ENCODE assay signal across 8 cellular contexts in genomic region chr19:57613941-57614743, GRCh38. TPM values are rescaled to one million over a fixed set of nuclear protein-coding genes. Genes with fewer than 3 reads are reported as not detected.
A peak's percentile ranks its signal among the peaks of the same experiment; 100 is the strongest.
DNase-seq lines count a peak whose midpoint lies in the region; ATAC-seq and TF ChIP-seq lines count a peak whose summit lies in the region.

ZNF134 (plus strand) TSS chr19:57614242; CDS start chr19:57619469, 5,227 bp downstream.

- peak within 1 kb of the TSS; percentile 23; the same call in 1 of the 2 replicates for H3K9ac ChIP-seq in MM.1S (ENCODE audit: low read length)
- peak within 1 kb of the TSS; percentile 98 for H3K9ac ChIP-seq in neuronal stem cell (ENCODE audit: low read depth, low read length, poor library complexity)
- H3K9ac ChIP-seq in subcutaneous abdominal adipose tissue (ENCODE audit: low read length in 5 of 5) = peak within 1 kb of the TSS; percentile 23 to 91 (median 87)

- peak within 1 kb of the TSS; percentile 98 for H3K18ac ChIP-seq in neuronal stem cell (ENCODE audit: low read length)

- WGBS in gastroesophageal sphincter (ENCODE audit: low coverage in 1 of 2), 2 donors = 7 to 17% methylated on average over 6 to 12 of the region's 64 CpGs
- no CpG with 5 or more reads among the region's 64 CpGs for WGBS in neuronal stem cell (ENCODE audit: extremely low coverage in 2 of 2, insufficient read length in 2 of 2, insufficient replicate concordance in 1 of 2), 2 donors

- DNase-seq in EL (peak; percentile 90), GOT3 (lab: John Stamatoyannopoulos, UW) (peak; percentile 58), MM.1S (peak; percentile 88), SJSA1 (ENCODE audit: low read depth in 1 of 2, low spot score in 2 of 2) (peak; percentile 72 to 91), neuronal stem cell (ENCODE audit: low spot score) (peak; percentile 77)
- peak; percentile 69 to 85 (median 76) for DNase-seq in activated naive CD4-positive, alpha-beta T cell (lab: John Stamatoyannopoulos, UW)

- H2AFZ ChIP-seq in MM.1S (ENCODE audit: low read length) (peak within 1 kb of the TSS; percentile 91), neuronal stem cell (ENCODE audit: low read length) (peak within 1 kb of the TSS; percentile 80)

- H2AK5ac ChIP-seq in neuronal stem cell (ENCODE audit: low read depth, low read length) = peak within 1 kb of the TSS; percentile 88

- peaks cover 29% of the 10 kb centered on the region for H3K79me1 ChIP-seq in neuronal stem cell (ENCODE audit: low read depth, low read length)

- H3K36me3 ChIP-seq in MM.1S (replicated peaks; ENCODE audit: insufficient read depth, low read length) (no peaks in the 10 kb centered on the region), SJSA1 (peaks cover 49% of the 10 kb centered on the region), gastroesophageal sphincter (peaks cover 6 to 41% of the 10 kb centered on the region in 2 donors), neuronal stem cell (replicated peaks in 1 of 2; ENCODE audit: control insufficient read depth in 2 of 2, insufficient read depth in 2 of 2, low read length in 2 of 2) (peaks cover 41 to 42% of the 10 kb centered on the region in 2 donors), subcutaneous abdominal adipose tissue (ENCODE audit: control insufficient read depth in 5 of 5, insufficient read depth in 5 of 5, low read length in 5 of 5) (peaks cover 5 to 36% (median 33%) of the 10 kb centered on the region in 5 donors)

- no peaks in the 10 kb centered on the region for H3F3A ChIP-seq in MM.1S (ENCODE audit: insufficient read depth, low read length)

- H4K91ac ChIP-seq in neuronal stem cell (ENCODE audit: low read depth, low read length, poor library complexity) = peak within 1 kb of the TSS; percentile 73

- H3K9me3 ChIP-seq in MM.1S (replicated peaks; ENCODE audit: insufficient read depth, low read length) (peaks cover 8% of the 10 kb centered on the region), SJSA1 (replicated peaks) (peaks cover 38% of the 10 kb centered on the region), gastroesophageal sphincter (peaks cover 0 to 71% (median 16%) of the 10 kb centered on the region in 3 donors), neuronal stem cell (replicated peaks in 1 of 2; ENCODE audit: control insufficient read depth in 2 of 2, insufficient read depth in 1 of 2, low read depth in 1 of 2, low read length in 2 of 2) (peaks cover 43 to 45% of the 10 kb centered on the region in 2 donors), subcutaneous abdominal adipose tissue (ENCODE audit: control insufficient read depth in 5 of 5, low read length in 5 of 5) (peaks cover 36 to 59% (median 44%) of the 10 kb centered on the region in 5 donors)

- H2BK15ac ChIP-seq in neuronal stem cell (ENCODE audit: low read length) = no peak within 1 kb of the TSS

- H3K27me3 ChIP-seq in MM.1S (replicated peaks; ENCODE audit: insufficient read depth, low read length) (no peaks in the 10 kb centered on the region), SJSA1 (replicated peaks) (no peaks in the 10 kb centered on the region), gastroesophageal sphincter (no peaks in the 10 kb centered on the region), neuronal stem cell (ENCODE audit: control insufficient read depth in 3 of 3, insufficient read depth in 3 of 3, low read depth in 1 of 3, low read length in 3 of 3) (no peaks in the 10 kb centered on the region), subcutaneous abdominal adipose tissue (ENCODE audit: control insufficient read depth in 5 of 5, insufficient read depth in 4 of 5, low read length in 5 of 5) (no peaks in the 10 kb centered on the region)

- no peaks in the 10 kb centered on the region for H3K9me2 ChIP-seq in MM.1S (replicated peaks; ENCODE audit: insufficient read depth, low read length)

- no peaks in the 10 kb centered on the region for H4K20me1 ChIP-seq in MM.1S (ENCODE audit: insufficient read depth, low read length)

- peak within 1 kb of the TSS; percentile 85 for H3K4ac ChIP-seq in neuronal stem cell (ENCODE audit: low read length)

- H3K14ac ChIP-seq in neuronal stem cell (ENCODE audit: low read length) = peak within 1 kb of the TSS; percentile 95

- TF ChIP-seq CTCF in MM.1S (IDR thresholded peaks at IDR 0.05; ENCODE audit: low read length) (no peak), gastroesophageal sphincter (IDR thresholded peaks at IDR 0.05) (peak in 1 of 4 experiments; percentile 46)

- H3K79me2 ChIP-seq in MM.1S (ENCODE audit: low read length) = no peaks in the 10 kb centered on the region

- H4K8ac ChIP-seq in neuronal stem cell (ENCODE audit: low read depth, low read length) = no peak within 1 kb of the TSS

- no peak within 1 kb of the TSS for H3K27ac ChIP-seq in MM.1S (ENCODE audit: low read length)
- H3K27ac ChIP-seq in SJSA1 = peak within 1 kb of the TSS; percentile 19
- H3K27ac ChIP-seq in gastroesophageal sphincter = peak within 1 kb of the TSS in 3 of 4 donors; percentile 76 to 80 (median 79)
- H3K27ac ChIP-seq in neuronal stem cell (replicated peaks; ENCODE audit: low read length) = no peak within 1 kb of the TSS
- H3K27ac ChIP-seq in subcutaneous abdominal adipose tissue (ENCODE audit: low read depth, low read length) = no peak within 1 kb of the TSS

- TF ChIP-seq POLR2A in gastroesophageal sphincter (IDR thresholded peaks at IDR 0.05) = peak in 1 of 2 donors; percentile 12

- H3K4me3 ChIP-seq in MM.1S (ENCODE audit: low read length) (peak within 1 kb of the TSS; percentile 82), SJSA1 (peak within 1 kb of the TSS; percentile 94), gastroesophageal sphincter (peak within 1 kb of the TSS; percentile 83 to 98), neuronal stem cell (ENCODE audit: low read length in 2 of 2) (peak within 1 kb of the TSS; percentile 68 to 94), subcutaneous abdominal adipose tissue (ENCODE audit: low read depth in 1 of 5, low read length in 5 of 5) (peak within 1 kb of the TSS; percentile 88 to 97 (median 96))

- TF ChIP-seq EP300 in gastroesophageal sphincter (IDR thresholded peaks at IDR 0.05) = no peak

- H2BK5ac ChIP-seq in neuronal stem cell (ENCODE audit: low read length) = peak within 1 kb of the TSS; percentile 59

- no peak within 1 kb of the TSS for H2BK12ac ChIP-seq in neuronal stem cell (ENCODE audit: low read length)

- H3K4me1 ChIP-seq in MM.1S (ENCODE audit: low read length) = no peaks in the 10 kb centered on the region
- H3K4me1 ChIP-seq in SJSA1 (replicated peaks) = peaks cover 7% of the 10 kb centered on the region
- H3K4me1 ChIP-seq in gastroesophageal sphincter = peaks cover 0 to 20% (median 4%) of the 10 kb centered on the region in 3 donors
- H3K4me1 ChIP-seq in neuronal stem cell (ENCODE audit: control insufficient read depth in 2 of 2, insufficient read depth in 1 of 2, low read depth in 1 of 2, low read length in 2 of 2) = peaks cover 0 to 2% of the 10 kb centered on the region in 2 donors
- H3K4me1 ChIP-seq in subcutaneous abdominal adipose tissue (ENCODE audit: control insufficient read depth in 5 of 5, insufficient read depth in 5 of 5, low read length in 5 of 5) = peaks cover 0 to 19% (median 17%) of the 10 kb centered on the region in 5 donors

- peak; percentile 94 for ATAC-seq in gastroesophageal sphincter

- peak within 1 kb of the TSS; percentile 11 for H2BK120ac ChIP-seq in neuronal stem cell (ENCODE audit: low read depth, low read length)

- H3K4me2 ChIP-seq in MM.1S (ENCODE audit: low read depth, low read length) = peak within 1 kb of the TSS; percentile 75
- H3K4me2 ChIP-seq in neuronal stem cell (ENCODE audit: insufficient read depth, low read length, poor library complexity, severe bottlenecking) = peak within 1 kb of the TSS; percentile 56

- peak within 1 kb of the TSS; percentile 89 for H3K23ac ChIP-seq in neuronal stem cell (ENCODE audit: low read depth, low read length, poor library complexity)

RNA-seq across cellular contexts. Expression of gene ZNF134, which starts in this region (rescaled TPM):
- total RNA-seq in SJSA1 (2014; rRNA removed; shearing (Covaris generic)) = 25.0 and 26.3 TPM in 2 replicates
- 10 to 100 TPM; 23.4 to 33.1 (median 28.6) TPM for total RNA-seq in gastroesophageal sphincter
- 13.1 TPM for polyA plus RNA-seq in neuronal stem cell (2013, experiment 1 of 2)
- polyA plus RNA-seq in neuronal stem cell (2013, experiment 2 of 2) = 13.1 TPM

Comparison
In these comparisons a context has a peak if more than half of its experiments do, and no peak if none do; other contexts are left out.
1. H3K27ac ChIP-seq: peak in SJSA1 (single experiment) and gastroesophageal sphincter (3 of 4); none in MM.1S (single experiment), neuronal stem cell (single experiment) and subcutaneous abdominal adipose tissue (single experiment).
2. H3K9ac ChIP-seq: peak in every context shown above with its lines; median percentile 98 in neuronal stem cell; 87 in subcutaneous abdominal adipose tissue; 23 in MM.1S.
3. Peak in every context shown above with its lines, with median percentiles within 50 percentile points of each other: DNase-seq and H3K4me3 ChIP-seq.